Comparison of ENCODE assay signal across 17 cellular contexts in the genomic region with DNA sequence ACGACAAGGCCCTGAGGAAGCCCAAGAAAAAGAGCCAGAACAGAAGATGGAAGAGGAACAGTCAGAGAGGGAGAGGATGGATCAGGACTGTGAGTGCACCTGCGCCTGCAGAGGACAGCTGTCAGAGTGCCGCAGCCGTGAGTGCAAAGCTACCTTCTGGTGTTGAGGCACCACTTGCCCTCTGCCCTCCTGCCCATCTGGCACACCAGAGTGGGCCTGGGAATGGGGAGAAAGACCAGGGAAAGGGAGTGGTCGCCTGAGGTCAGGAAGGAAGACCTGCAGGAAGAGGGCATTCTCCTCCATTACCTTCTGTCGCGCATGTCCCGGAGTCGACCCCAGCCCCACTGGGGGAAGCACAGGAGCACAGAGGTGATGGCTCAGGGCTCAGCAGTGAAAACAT.
"Had no signal": no experiment of that assay in that cellular context is flagged by ENCODE, and none has a peak within 500 bp of the region (broad histone marks: within the 10 kb centered on the region; RNA-seq: fewer than 3 reads in every experiment).

No MANE protein-coding gene starts in this region.

- DNase-seq: activated CD4-positive, alpha-beta T cell treated with anti-CD3 and anti-CD28 coated beads for 36 hours; activated CD4-positive, alpha-beta T cell treated with anti-CD3 and anti-CD28 coated beads, Interleukin-2, amount 50 U/mL, for 48 hours; activated gamma-delta T cell treated with Interleukin-2 at 50 U/mL for 16 hours; activated naive CD8-positive, alpha-beta T cell treated with anti-CD3 and anti-CD28 coated beads for 36 hours; amniotic stem cell; erythroblast; foreskin melanocyte; kidney; left lung; mammary epithelial cell; stimulated activated CD4-positive, alpha-beta T cell treated with anti-CD3 and anti-CD28 coated beads, Interleukin-12 subunit alpha, Interleukin-12 subunit beta, amount 100 ng/mL, for 4 hours; stimulated activated CD4-positive, alpha-beta T cell treated with anti-CD3 and anti-CD28 coated beads, Interleukin-1b, Interleukin-23, amount 100 ng/mL, for 48 hours; stimulated activated CD8-positive, alpha-beta memory T cell treated with anti-CD3 and anti-CD28 coated beads, Interleukin-4, amount 100 ng/mL, for 48 hours; stimulated activated naive CD8-positive, alpha-beta T cell treated with anti-CD3 and anti-CD28 coated beads, Interleukin-15, amount 100 ng/mL, for 72 hours; T-helper 2 cell; testis had no signal

- H3K9me3 Mint-ChIP-seq: activated naive CD8-positive, alpha-beta T cell treated with anti-CD3 and anti-CD28 coated beads for 36 hours; stimulated activated naive CD8-positive, alpha-beta T cell treated with anti-CD3 and anti-CD28 coated beads, Interleukin-15, amount 100 ng/mL, for 72 hours; type B pancreatic cell had no signal

- H3K4me3 Mint-ChIP-seq: activated CD4-positive, alpha-beta T cell treated with anti-CD3 and anti-CD28 coated beads for 36 hours; activated naive CD8-positive, alpha-beta T cell treated with anti-CD3 and anti-CD28 coated beads for 36 hours; stimulated activated naive CD8-positive, alpha-beta T cell treated with anti-CD3 and anti-CD28 coated beads, Interleukin-15, amount 100 ng/mL, for 72 hours; type B pancreatic cell had no signal

- H3K36me3 Mint-ChIP-seq: activated naive CD8-positive, alpha-beta T cell treated with anti-CD3 and anti-CD28 coated beads for 36 hours had no signal

- H3K27me3 Mint-ChIP-seq: activated naive CD8-positive, alpha-beta T cell treated with anti-CD3 and anti-CD28 coated beads for 36 hours; stimulated activated naive CD8-positive, alpha-beta T cell treated with anti-CD3 and anti-CD28 coated beads, Interleukin-15, amount 100 ng/mL, for 72 hours; type B pancreatic cell had no signal

- H3K27ac Mint-ChIP-seq: activated CD4-positive, alpha-beta T cell treated with anti-CD3 and anti-CD28 coated beads for 36 hours; activated naive CD8-positive, alpha-beta T cell treated with anti-CD3 and anti-CD28 coated beads for 36 hours; stimulated activated naive CD8-positive, alpha-beta T cell treated with anti-CD3 and anti-CD28 coated beads, Interleukin-15, amount 100 ng/mL, for 72 hours; type B pancreatic cell had no signal

- ATAC-seq: activated CD4-positive, alpha-beta T cell treated with anti-CD3 and anti-CD28 coated beads for 36 hours; left lung; stimulated activated naive CD8-positive, alpha-beta T cell treated with anti-CD3 and anti-CD28 coated beads, Interleukin-15, amount 100 ng/mL, for 72 hours had no signal
